Comparison of ENCODE assay signal across 8 cellular contexts in the genomic region with DNA sequence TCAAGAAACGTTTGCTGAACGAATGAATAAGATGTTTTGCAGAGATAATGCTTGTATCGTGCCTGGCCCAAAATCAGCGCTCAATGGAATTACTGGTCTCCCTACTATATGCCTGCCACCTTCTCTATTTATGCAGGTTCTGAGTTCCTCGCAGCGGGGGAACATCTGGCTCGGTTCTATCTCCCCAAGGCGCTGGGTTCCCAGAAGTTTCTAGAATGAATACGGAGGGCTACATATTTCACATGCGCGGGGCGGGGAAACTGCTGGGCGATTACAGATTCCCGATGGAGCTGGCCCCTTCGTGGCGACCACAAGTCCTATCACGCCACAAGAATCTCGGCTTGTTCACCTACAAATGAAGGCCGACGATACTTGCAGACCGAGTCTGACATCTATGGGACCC. TPM values are rescaled to one million over a fixed set of nuclear protein-coding genes. Genes with fewer than 3 reads are reported as not detected.
A peak's percentile ranks its signal among the peaks of the same experiment; 100 is the strongest.
DNase-seq lines count a peak whose midpoint lies in the region; ATAC-seq and TF ChIP-seq lines count a peak whose summit lies in the region.

No MANE protein-coding gene starts in this region.

- peak overlapping the region; percentile 97 for H3K27ac Mint-ChIP-seq in CD4-positive, alpha-beta T cell
- H3K27ac Mint-ChIP-seq in GM23338, result peak overlapping the region; percentile 90

- peaks cover 4% of the 10 kb centered on the region for H4K20me1 ChIP-seq in GM23338 (replicated peaks; ENCODE audit: insufficient read depth)
- H4K20me1 ChIP-seq in OCI-LY3 (ENCODE audit: insufficient read depth, low read length), result no peaks in the 10 kb centered on the region

- DNase-seq in CD4-positive, alpha-beta T cell, result peak in 1 of 10 experiments; percentile 8
- DNase-seq in GM23338 (ENCODE audit: low spot score) (no peak), epithelial cell of prostate (ENCODE audit: low read depth, low spot score) (no peak), GM13977 (ENCODE audit: low spot score) (no peak), KBM-7 (no peak)
- DNase-seq in activated CD8-positive, alpha-beta memory T cell treated with anti-CD3 and anti-CD28 coated beads, Interleukin-2, amount 50 U/mL, for 48 hours, result no peak

- H3K4me1 Mint-ChIP-seq in CD4-positive, alpha-beta T cell (ENCODE audit: low read depth), result peaks cover 50% of the 10 kb centered on the region
- H3K4me1 Mint-ChIP-seq in GM23338, result peaks cover 16% of the 10 kb centered on the region

- H3K9me3 Mint-ChIP-seq in CD4-positive, alpha-beta T cell, result no peaks in the 10 kb centered on the region
- H3K9me3 Mint-ChIP-seq in GM23338, result no peaks in the 10 kb centered on the region

- H3K4me3 ChIP-seq in GM23338, result peak overlapping the region; percentile 89
- peak overlapping the region; percentile 94 for H3K4me3 ChIP-seq in OCI-LY3 (ENCODE audit: low read length)
- peak overlapping the region; percentile 86 for H3K4me3 ChIP-seq in neuron (ENCODE audit: low read length)

- H3K9ac ChIP-seq in OCI-LY3 (ENCODE audit: low read length), result peak overlapping the region; percentile 90

- H3K79me2 ChIP-seq in GM23338 (replicated peaks; ENCODE audit: insufficient read depth), result peaks cover 42% of the 10 kb centered on the region
- peaks cover 52% of the 10 kb centered on the region for H3K79me2 ChIP-seq in OCI-LY3 (ENCODE audit: low read length)

- in situ Hi-C loops in GM13977 (cut with MboI; ENCODE audit: low pct_unique_long_range_greater_than_20kb, low sequenced_read_pairs, unreplicated experiment), result no loop called here
- in situ Hi-C loops in KBM-7 (cut with MboI; ENCODE audit: low pct_unique_long_range_greater_than_20kb, low sequenced_read_pairs), result no loop called here

- POLR2A ChIA-PET in CD4-positive, alpha-beta T cell (lab: Charles Lee), result interaction anchor here (0.6 to 3.2 kb wide), 12 partner anchors 10 to 250 kb away, joined by 3 to 18 read pairs (median 4); partner anchors contain the start of genes ABCC5, ABCF3, AP2M1 and DVL3

- ATAC-seq in CD4-positive, alpha-beta T cell (ENCODE audit: poor library complexity), result peak; percentile 36
- ATAC-seq in GM23338, result peak; percentile 3; the same call in 2 of the 3 replicates

- H3K36me3 Mint-ChIP-seq in CD4-positive, alpha-beta T cell (ENCODE audit: low read depth), result peaks cover 41% of the 10 kb centered on the region
- peaks cover 9% of the 10 kb centered on the region; the same call in 1 of the 3 replicates for H3K36me3 Mint-ChIP-seq in GM23338 (ENCODE audit: low read depth)

- H3F3A ChIP-seq in GM23338 (replicated peaks; ENCODE audit: low read depth), result peaks cover 7% of the 10 kb centered on the region; the same call in 1 of the 2 replicates

- CTCF ChIA-PET in CD4-positive, alpha-beta T cell (lab: Charles Lee), result interaction anchor here (0.7 to 1.5 kb wide), 5 partner anchors 11 to 250 kb away, joined by 3 to 5 read pairs (median 4); partner anchors contain the start of genes DVL3 and PARL

- H3K27me3 ChIP-seq in CD4-positive, alpha-beta T cell (ENCODE audit: control insufficient read depth, insufficient read depth, low read length), result no peaks in the 10 kb centered on the region
- H3K27me3 ChIP-seq in GM23338 (ENCODE audit: insufficient read depth), result no peaks in the 10 kb centered on the region
- no peaks in the 10 kb centered on the region for H3K27me3 ChIP-seq in OCI-LY3 (ENCODE audit: low read depth, low read length)
- H3K27me3 ChIP-seq in neuron (ENCODE audit: insufficient read depth, low read length), result no peaks in the 10 kb centered on the region

- TF ChIP-seq CTCF in CD4-positive, alpha-beta T cell (IDR thresholded peaks at IDR 0.05), result no peak
- TF ChIP-seq CTCF in GM23338 (conservative IDR thresholded peaks at IDR 0.05; ENCODE audit: low read depth in 2 of 2), result no peak
- no peak for TF ChIP-seq CTCF in OCI-LY3 (IDR thresholded peaks at IDR 0.05; ENCODE audit: low read depth, low read length)
- TF ChIP-seq CTCF in GM13977 (IDR thresholded peaks at IDR 0.05; ENCODE audit: extremely low read depth, insufficient read depth, missing control alignments), result no peak

- H3K4me3 Mint-ChIP-seq in CD4-positive, alpha-beta T cell, result peak overlapping the region; percentile 99
- H3K4me3 Mint-ChIP-seq in GM23338, result peak overlapping the region; percentile 95

- H3K9me3 ChIP-seq in CD4-positive, alpha-beta T cell (ENCODE audit: control insufficient read depth, low read length), result no peaks in the 10 kb centered on the region
- no peaks in the 10 kb centered on the region for H3K9me3 ChIP-seq in OCI-LY3 (ENCODE audit: insufficient read depth, low read length)
- H3K9me3 ChIP-seq in neuron (ENCODE audit: low read length), result no peaks in the 10 kb centered on the region

- intact Hi-C loops in CD4-positive, alpha-beta T cell (cut with DNase I, micrococcal nuclease), result loop anchor here (2.0 to 5.0 kb wide), 6 partner anchors 38 to 252 kb away; partner anchors contain the start of genes ABCF3 (in 2 of the 2), ABCC5 (in 1 of the 2), ALG3 (in 1 of the 2) and EEF1AKMT4 (in 1 of the 2)

- H3K36me3 ChIP-seq in GM23338 (ENCODE audit: insufficient read depth) (0 out of 2 replicates have a peak, but pooled peaks cover 5% of the 10 kb centered on the region), OCI-LY3 (replicated peaks; ENCODE audit: low read depth, low read length) (peaks cover 8% of the 10 kb centered on the region), neuron (ENCODE audit: insufficient read depth, low read length) (peaks cover 7% of the 10 kb centered on the region)

- H3K27me3 Mint-ChIP-seq in CD4-positive, alpha-beta T cell, result no peaks in the 10 kb centered on the region
- peaks cover 15% of the 10 kb centered on the region for H3K27me3 Mint-ChIP-seq in GM23338 (ENCODE audit: insufficient read depth, low read depth, poor library complexity)

- H3K4me2 ChIP-seq in GM23338 (peak overlapping the region; percentile 100), OCI-LY3 (ENCODE audit: low read length) (peak overlapping the region; percentile 95)

- H2AFZ ChIP-seq in GM23338 (peak overlapping the region; percentile 23), OCI-LY3 (ENCODE audit: low read depth, low read length) (peak overlapping the region; percentile 85), neuron (ENCODE audit: low read depth, low read length) (peak overlapping the region; percentile 83)

- peak overlapping the region; percentile 76 for H3K27ac ChIP-seq in CD4-positive, alpha-beta T cell (ENCODE audit: low read depth, low read length)
- H3K27ac ChIP-seq in GM23338 (ENCODE audit: low read depth) (peak overlapping the region; percentile 53; the same call in 1 of the 2 replicates), OCI-LY3 (ENCODE audit: low read length) (peak overlapping the region; percentile 44), epithelial cell of prostate (peak overlapping the region; percentile 70)

- H3K9me2 ChIP-seq in GM23338 (ENCODE audit: insufficient read depth), result no peaks in the 10 kb centered on the region

- H3K4me1 ChIP-seq in GM23338 (ENCODE audit: insufficient read depth) (peaks cover 7% of the 10 kb centered on the region; the same call in 1 of the 2 replicates), OCI-LY3 (ENCODE audit: low read length) (peaks cover 16% of the 10 kb centered on the region), neuron (ENCODE audit: insufficient read depth, low read length) (peaks cover 18% of the 10 kb centered on the region)

RNA-seq across cellular contexts. Expression of gene EIF2B5, which starts 0.4 kb away (rescaled TPM):
- total RNA-seq in CD4-positive, alpha-beta T cell, result 10 to 100 TPM; 53.6 TPM
- total RNA-seq in GM23338 (2014; rRNA removed; shearing (Covaris generic)), result 36.6 and 43.3 TPM in 2 replicates
- 26.4 and 27.8 TPM in 2 replicates for polyA plus RNA-seq in GM23338 (2016; fragmentation: Nextera tagmentation; extraction: Ambion mirVana)

RNA-seq across cellular contexts. Expression of gene DVL3, which starts 20.4 kb away (rescaled TPM):
- total RNA-seq in CD4-positive, alpha-beta T cell, result 10 to 100 TPM; 30.0 to 31.7 TPM
- total RNA-seq in GM23338 (2014; rRNA removed; shearing (Covaris generic)), result 50.2 and 55.5 TPM in 2 replicates
- polyA plus RNA-seq in GM23338 (2016; fragmentation: Nextera tagmentation; extraction: Ambion mirVana), result 25.6 and 33.5 TPM in 2 replicates

RNA-seq across cellular contexts. Expression of gene HTR3E, which starts 37.9 kb away (rescaled TPM):
- not detected for total RNA-seq in CD4-positive, alpha-beta T cell
- not detected in 2 replicates for total RNA-seq in GM23338 (2014; rRNA removed; shearing (Covaris generic))
- not detected in 2 replicates for polyA plus RNA-seq in GM23338 (2016; fragmentation: Nextera tagmentation; extraction: Ambion mirVana)

RNA-seq across cellular contexts. Expression of gene AP2M1, which starts 39.9 kb away (rescaled TPM):
- total RNA-seq in CD4-positive, alpha-beta T cell, result 100 to 1,000 TPM; 123 to 136 TPM
- total RNA-seq in GM23338 (2014; rRNA removed; shearing (Covaris generic)), result 269 and 305 TPM in 2 replicates
- polyA plus RNA-seq in GM23338 (2016; fragmentation: Nextera tagmentation; extraction: Ambion mirVana), result 190 and 215 TPM in 2 replicates

RNA-seq across cellular contexts. Expression of gene ABCF3, which starts 51.3 kb away (rescaled TPM):
- total RNA-seq in CD4-positive, alpha-beta T cell, result 100 to 1,000 TPM; 163 to 166 TPM
- total RNA-seq in GM23338 (2014; rRNA removed; shearing (Covaris generic)), result 48.9 and 60.4 TPM in 2 replicates
- polyA plus RNA-seq in GM23338 (2016; fragmentation: Nextera tagmentation; extraction: Ambion mirVana), result 32.7 and 33.4 TPM in 2 replicates

Comparison
In these comparisons a context has a peak if more than half of its experiments do, and no peak if none do; other contexts are left out.
1. H2AFZ ChIP-seq: peak in every context shown above with its lines; median percentile 85 in OCI-LY3; 83 in neuron; 23 in GM23338.